Comparison of ENCODE assay signal across 10 cellular contexts in genomic region chr2:208280933-208281332, GRCh38. TPM values are rescaled to one million over a fixed set of nuclear protein-coding genes. Genes with fewer than 3 reads are reported as not detected.
DNase-seq lines count a peak whose midpoint lies in the region; ATAC-seq lines count a peak whose summit lies in the region.
"Had no signal": no experiment of that assay in that cellular context is flagged by ENCODE, and none has a peak within 500 bp of the region (broad histone marks: within the 10 kb centered on the region; RNA-seq: fewer than 3 reads in every experiment).

No MANE protein-coding gene starts in this region.

- no peaks in the 10 kb centered on the region for H3K9me3 ChIP-seq in adipocyte (ENCODE audit: control insufficient read depth, low read length)
- H3K9me3 ChIP-seq: left ventricle myocardium inferior had no signal

- no peak for DNase-seq in activated T-cell treated with anti-CD3 and anti-CD28 coated beads, Interleukin-2, amount 50 U/mL, for 4 hours
- DNase-seq in activated T-cell treated with anti-CD3 and anti-CD28 coated beads for 4 hours (no peak), adipocyte (ENCODE audit: low read depth) (peak; percentile 64), superior temporal gyrus (ENCODE audit: extremely low spot score) (no peak), head of caudate nucleus (no peak), C1 segment of cervical spinal cord (lab: John Stamatoyannopoulos, UW) (no peak)
- DNase-seq: GOT3, left ventricle myocardium inferior had no signal

- intact Hi-C loops in head of caudate nucleus (cut with DNase I), result no loop called here

- no peaks in the 10 kb centered on the region for H3K4me1 ChIP-seq in adipocyte (ENCODE audit: control insufficient read depth, insufficient read depth, low read length)

- peaks cover 65% of the 10 kb centered on the region for H3K36me3 Mint-ChIP-seq in activated T-cell treated with anti-CD3 and anti-CD28 coated beads, Interleukin-2, amount 50 U/mL, for 4 hours (ENCODE audit: insufficient read depth)
- H3K36me3 Mint-ChIP-seq in stimulated activated memory B cell treated with anti-CD40 and anti-IgM and Interleukin-4, amounts not matched to agents 10 μg/mL and 1 μg/mL and 100 μg/mL, for 72 hours, result peaks cover 83% of the 10 kb centered on the region

- no peak overlapping the region for H3K4me3 Mint-ChIP-seq in activated T-cell treated with anti-CD3 and anti-CD28 coated beads, Interleukin-2, amount 50 U/mL, for 4 hours
- H3K4me3 Mint-ChIP-seq in stimulated activated memory B cell treated with anti-CD40 and anti-IgM and Interleukin-4, amounts not matched to agents 10 μg/mL and 1 μg/mL and 100 μg/mL, for 72 hours, result no peak overlapping the region

- peaks cover 86% of the 10 kb centered on the region for H3K36me3 ChIP-seq in adipocyte (ENCODE audit: control insufficient read depth, insufficient read depth, low read length, severe bottlenecking)

- no peaks in the 10 kb centered on the region for H3K27me3 Mint-ChIP-seq in activated T-cell treated with anti-CD3 and anti-CD28 coated beads, Interleukin-2, amount 50 U/mL, for 4 hours (ENCODE audit: low read depth)
- H3K27me3 Mint-ChIP-seq in stimulated activated memory B cell treated with anti-CD40 and anti-IgM and Interleukin-4, amounts not matched to agents 10 μg/mL and 1 μg/mL and 100 μg/mL, for 72 hours, result no peaks in the 10 kb centered on the region

- peak overlapping the region; percentile 51 for H3K27ac Mint-ChIP-seq in stimulated activated memory B cell treated with anti-CD40 and anti-IgM and Interleukin-4, amounts not matched to agents 10 μg/mL and 1 μg/mL and 100 μg/mL, for 72 hours

- peak; percentile 14 to 38 for ATAC-seq in activated T-cell treated with anti-CD3 and anti-CD28 coated beads, Interleukin-2, amount 50 U/mL, for 4 hours
- peak; percentile 78 for ATAC-seq in HG02870 (IDR thresholded peaks at IDR 0.05; ENCODE audit: unreplicated experiment)
- peak; percentile 41 for ATAC-seq in stimulated activated memory B cell treated with anti-CD40 and anti-IgM and Interleukin-4, amounts not matched to agents 10 μg/mL and 1 μg/mL and 100 μg/mL, for 72 hours

- no peaks in the 10 kb centered on the region for H3K9me3 Mint-ChIP-seq in activated T-cell treated with anti-CD3 and anti-CD28 coated beads, Interleukin-2, amount 50 U/mL, for 4 hours
- no peaks in the 10 kb centered on the region for H3K9me3 Mint-ChIP-seq in stimulated activated memory B cell treated with anti-CD40 and anti-IgM and Interleukin-4, amounts not matched to agents 10 μg/mL and 1 μg/mL and 100 μg/mL, for 72 hours

- no peak overlapping the region for H3K9ac ChIP-seq in adipocyte (ENCODE audit: low read length)

- no peaks in the 10 kb centered on the region for H3K27me3 ChIP-seq in adipocyte (replicated peaks; ENCODE audit: control insufficient read depth, insufficient read depth, low read length)

- H3K4me3 ChIP-seq in adipocyte (ENCODE audit: low read length), result no peak overlapping the region
- H3K4me3 ChIP-seq: left ventricle myocardium inferior had no signal

- H3K4me1 Mint-ChIP-seq in activated T-cell treated with anti-CD3 and anti-CD28 coated beads, Interleukin-2, amount 50 U/mL, for 4 hours (ENCODE audit: low read depth), result peaks cover 22% of the 10 kb centered on the region
- peaks cover 36% of the 10 kb centered on the region for H3K4me1 Mint-ChIP-seq in stimulated activated memory B cell treated with anti-CD40 and anti-IgM and Interleukin-4, amounts not matched to agents 10 μg/mL and 1 μg/mL and 100 μg/mL, for 72 hours

RNA-seq across cellular contexts. Expression of gene PIKFYVE, which starts 14.9 kb away (rescaled TPM):
- total RNA-seq in activated T-cell treated with anti-CD3 and anti-CD28 coated beads, Interleukin-2, amount 50 U/mL, for 4 hours, result 10 to 100 TPM; 13.1 to 14.8 (median 13.6) TPM

RNA-seq across cellular contexts. Expression of gene IDH1, which starts 26.1 kb away (rescaled TPM):
- total RNA-seq in activated T-cell treated with anti-CD3 and anti-CD28 coated beads, Interleukin-2, amount 50 U/mL, for 4 hours, result 10 to 100 TPM in 1 of 3 donors, 1 to 10 TPM in 2; 9.7 to 10.5 (median 9.9) TPM

Comparison
In these comparisons a context has a peak if more than half of its experiments do, and no peak if none do; other contexts are left out.
1. ATAC-seq: peak in every context shown above with its lines; median percentile 78 in HG02870; 41 in stimulated activated memory B cell treated with anti-CD40 and anti-IgM and Interleukin-4, amounts not matched to agents 10 μg/mL and 1 μg/mL and 100 μg/mL, for 72 hours; 26 in activated T-cell treated with anti-CD3 and anti-CD28 coated beads, Interleukin-2, amount 50 U/mL, for 4 hours.